ENCODE assay signal across 2 cellular contexts in the genomic region with DNA sequence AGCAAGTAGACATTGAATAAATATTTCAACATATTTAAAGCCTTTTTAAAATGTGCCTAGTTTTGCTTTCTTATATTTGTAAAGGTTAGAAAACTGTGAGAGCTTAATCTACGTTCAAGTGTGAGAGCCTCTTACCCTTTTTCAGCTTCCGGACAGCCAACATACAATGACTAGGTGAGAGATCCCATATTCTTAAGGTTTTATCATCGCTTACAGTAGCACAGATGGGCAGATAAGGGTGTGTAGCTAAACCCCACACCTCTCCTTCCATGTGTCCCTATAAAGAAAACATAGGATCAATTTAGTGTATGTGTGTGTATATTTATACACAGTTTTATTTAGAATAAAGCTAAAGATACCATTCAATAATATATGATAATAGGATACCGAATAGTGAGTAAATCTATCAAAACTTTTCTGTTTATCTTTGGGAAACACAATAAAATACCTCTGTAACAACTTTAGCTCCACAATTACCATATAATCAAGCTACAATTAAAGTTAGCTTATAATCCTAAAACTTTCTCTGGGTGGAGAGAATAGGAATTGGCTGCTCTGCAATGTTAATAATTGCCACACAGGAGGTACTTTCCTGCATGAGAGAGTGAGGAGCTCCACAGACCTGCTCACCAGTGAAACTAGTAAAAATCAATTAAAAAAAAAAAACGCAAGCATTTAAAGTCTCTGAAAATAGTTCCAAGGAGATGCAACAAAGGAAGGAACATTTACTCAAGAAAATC.
A peak's percentile ranks its signal among the peaks of the same experiment; 100 is the strongest.
TF ChIP-seq lines count a peak whose summit lies in the region.

No MANE protein-coding gene starts in this region.

TF ChIP-seq in GM23338, 12 proteins besides CTCF, POLR2A, EP300 and RAD21:
- no peak for TF ChIP-seq ZNF114 (CRISPR knock-in tag; IDR thresholded peaks at IDR 0.05)
- TF ChIP-seq POLR2AphosphoS5 (IDR thresholded peaks at IDR 0.05; ENCODE audit: low read depth), result no peak
- no peak for TF ChIP-seq CREB1 (CRISPR knock-in tag; IDR thresholded peaks at IDR 0.05; ENCODE audit: low read depth)
TF ChIP-seq in GM23338: peak in this region for 0.

TF ChIP-seq in H1, 55 proteins besides CTCF, POLR2A, EP300 and RAD21:
- TF ChIP-seq ASH2L (IDR thresholded peaks at IDR 0.05; ENCODE audit: low read length) (peak; percentile 16), SUZ12 (IDR thresholded peaks at IDR 0.05; ENCODE audit: low read length) (no peak)
